Comparison of ENCODE assay signal across 8 cellular contexts in genomic region chr7:135976312-135977019, GRCh38. TPM values are rescaled to one million over a fixed set of nuclear protein-coding genes. Genes with fewer than 3 reads are reported as not detected.
A peak's percentile ranks its signal among the peaks of the same experiment; 100 is the strongest.
DNase-seq lines count a peak whose midpoint lies in the region; ATAC-seq and TF ChIP-seq lines count a peak whose summit lies in the region.

No MANE protein-coding gene starts in this region.

- peaks cover 18% of the 10 kb centered on the region for H3K36me3 Mint-ChIP-seq in T-cell

- H3K27ac ChIP-seq in mesendoderm (ENCODE audit: low read depth, low read length) (peak overlapping the region; percentile 6), thoracic aorta (peak overlapping the region; percentile 90 to 92)

- no peaks in the 10 kb centered on the region for H3K9me3 Mint-ChIP-seq in T-cell

- CTCF ChIA-PET in T-cell (lab: Charles Lee), result no interaction called here

- no peaks in the 10 kb centered on the region for H3K27me3 ChIP-seq in mesendoderm (ENCODE audit: insufficient read depth, low read length, poor library complexity)
- H3K27me3 ChIP-seq in thoracic aorta (replicated peaks; ENCODE audit: insufficient read depth), result no peaks in the 10 kb centered on the region

- peak overlapping the region; percentile 64 for H3K4ac ChIP-seq in mesendoderm (ENCODE audit: low read depth, low read length)

- H3K4me1 ChIP-seq in mesendoderm (ENCODE audit: control insufficient read depth, low read depth, low read length) (peaks cover 5% of the 10 kb centered on the region), thoracic aorta (ENCODE audit: control insufficient read depth in 1 of 2, low read depth in 2 of 2) (peaks cover 35 to 50% of the 10 kb centered on the region in 2 donors)

- no peak overlapping the region for H2BK15ac ChIP-seq in mesendoderm (replicated peaks; ENCODE audit: low read depth)

- H3K79me1 ChIP-seq in mesendoderm (ENCODE audit: low read length), result peaks cover 5% of the 10 kb centered on the region

- no CpG with 5 or more reads among the region's 13 CpGs for WGBS in mesendoderm (ENCODE audit: extremely low coverage, insufficient coverage, low lambda C conversion rate)

- peak overlapping the region; percentile 96 to 97 (median 96) for H3K4me3 Mint-ChIP-seq in T-cell

- no peaks in the 10 kb centered on the region for H3K27me3 Mint-ChIP-seq in T-cell

- H3K18ac ChIP-seq in mesendoderm (ENCODE audit: low read length), result peak overlapping the region; percentile 30

- no peak overlapping the region for H3K23ac ChIP-seq in mesendoderm (ENCODE audit: low read length)

- no peaks in the 10 kb centered on the region for H3K9me3 ChIP-seq in thoracic aorta

- H3K4me2 ChIP-seq in mesendoderm (ENCODE audit: low read length), result peak overlapping the region; percentile 46

- H4K8ac ChIP-seq in mesendoderm (ENCODE audit: low read depth, low read length), result no peak overlapping the region

- no peak overlapping the region for H2BK120ac ChIP-seq in mesendoderm (ENCODE audit: low read depth, low read length)

- H3K9ac ChIP-seq in mesendoderm (ENCODE audit: low read length), result peak overlapping the region; percentile 93

- peak; percentile 11 for DNase-seq in stimulated activated CD4-positive, alpha-beta T cell treated with anti-CD3 and anti-CD28 coated beads, Interleukin-12 subunit alpha, Interleukin-12 subunit beta, amount 100 ng/mL, for 4 hours
- no peak for DNase-seq in stimulated activated CD4-positive, alpha-beta T cell treated with anti-CD3 and anti-CD28 coated beads, Interleukin-2, amount 100 ng/mL, for 48 hours
- DNase-seq in T-cell (peak in 28 of 34 experiments; percentile 3 to 36 (median 22)), dermis blood vessel endothelial cell (peak; percentile 15), mesendoderm (no peak), thoracic aorta (ENCODE audit: low spot score) (no peak), GOT3 (lab: John Stamatoyannopoulos, UW) (no peak)

- no peak overlapping the region for H4K5ac ChIP-seq in mesendoderm (ENCODE audit: low read length)

- H3K79me2 ChIP-seq in mesendoderm (ENCODE audit: control insufficient read depth, insufficient read depth, low read length), result peaks cover 30% of the 10 kb centered on the region

- no peak overlapping the region for H2AK5ac ChIP-seq in mesendoderm (ENCODE audit: low read length)

- POLR2A ChIA-PET in T-cell (lab: Charles Lee), result interaction anchor here in 1 of 2 donors (0.6 kb wide), 1 partner anchor 1352 kb away, joined by 3 read pairs; no protein-coding TSS in a partner anchor

- ATAC-seq in HG03066 (IDR thresholded peaks at IDR 0.05; ENCODE audit: low read depth, unreplicated experiment) (peak; percentile 17), T-cell (replicated peaks in 1 of 4) (peak; percentile 16 to 31 (median 22)), thoracic aorta (ENCODE audit: insufficient number of reproducible peaks, low FRiP score, low read depth) (no peak)

- peak overlapping the region; percentile 83 for H2BK5ac ChIP-seq in mesendoderm (ENCODE audit: low read length)

- peak overlapping the region; percentile 99 for H3K56ac ChIP-seq in mesendoderm (ENCODE audit: low read length)

- H3K4me3 ChIP-seq in mesendoderm (ENCODE audit: low read length) (peak overlapping the region; percentile 96), thoracic aorta (peak overlapping the region; percentile 98)

- no peaks in the 10 kb centered on the region for H3K36me3 ChIP-seq in mesendoderm (ENCODE audit: control insufficient read depth, insufficient read depth, low read length)
- H3K36me3 ChIP-seq in thoracic aorta, result no peaks in the 10 kb centered on the region

- TF ChIP-seq CTCF in thoracic aorta (IDR thresholded peaks at IDR 0.05), result no peak

- peaks cover 77 to 84% (median 79%) of the 10 kb centered on the region in 3 donors for H3K4me1 Mint-ChIP-seq in T-cell

- peak overlapping the region; percentile 88 to 94 for H3K27ac Mint-ChIP-seq in T-cell

RNA-seq across cellular contexts. Expression of gene MTPN, which starts 0.7 kb away (rescaled TPM):
- total RNA-seq in T-cell (10 to 100 TPM; 74.2 to 96.3 (median 84.1) TPM), dermis blood vessel endothelial cell (101 and 171 TPM in 2 replicates), thoracic aorta (10 to 100 TPM; 87.2 to 95.0 TPM)
- polyA plus RNA-seq in mesendoderm (2013, experiment 1 of 2), result 102 TPM
- 102 TPM for polyA plus RNA-seq in mesendoderm (2013, experiment 2 of 2)

Comparison
In these comparisons a context has a peak if more than half of its experiments do, and no peak if none do; other contexts are left out.
1. DNase-seq: peak in stimulated activated CD4-positive, alpha-beta T cell treated with anti-CD3 and anti-CD28 coated beads, Interleukin-12 subunit alpha, Interleukin-12 subunit beta, amount 100 ng/mL, for 4 hours (single experiment), T-cell (28 of 34) and dermis blood vessel endothelial cell (single experiment); none in stimulated activated CD4-positive, alpha-beta T cell treated with anti-CD3 and anti-CD28 coated beads, Interleukin-2, amount 100 ng/mL, for 48 hours (0 of 2), mesendoderm (single experiment), thoracic aorta (single experiment) and GOT3 (single experiment).